ENCODE assay signal across 8 cellular contexts in genomic region chr17:18780991-18781718, GRCh38. TPM values are rescaled to one million over a fixed set of nuclear protein-coding genes. Genes with fewer than 3 reads are reported as not detected.
A peak's percentile ranks its signal among the peaks of the same experiment; 100 is the strongest.
DNase-seq lines count a peak whose midpoint lies in the region; ATAC-seq, FAIRE-seq and TF ChIP-seq lines count a peak whose summit lies in the region.
"Not testable (repeated sequence)": the region's sequence is repeated elsewhere in the genome, so short reads cannot be mapped to it uniquely, and the experiment has no call there.

Gene TVP23B, plus strand, starts transcription at chr17:18781183. Its CDS starts 111 bp downstream, at chr17:18781294.

- H3K36me3 ChIP-seq in SU-DHL-6 (ENCODE audit: low read length); pancreas; thyroid gland: not testable (repeated sequence)

- H3K9me3 Mint-ChIP-seq in activated naive CD8-positive, alpha-beta T cell treated with anti-CD3 and anti-CD28 coated beads, Interleukin-2, amount 10 ng/mL, durations not matched to agents 7 days and 5 days = not testable (repeated sequence)

- H3K27ac ChIP-seq in SU-DHL-6 (ENCODE audit: low read depth, low read length) = 0 out of 2 replicates have a peak within 1 kb of the TSS, but pooled peaks have one; percentile 32
- peak within 1 kb of the TSS; percentile 51 to 86 (median 68) for H3K27ac ChIP-seq in pancreas
- peak within 1 kb of the TSS; percentile 53 to 78 (median 74) for H3K27ac ChIP-seq in thyroid gland

- not testable (repeated sequence) for TF ChIP-seq CTCF in GM12875 (IDR thresholded peaks at IDR 0.05; ENCODE audit: borderline replicate concordance, insufficient read depth, low read depth, low read length); SU-DHL-6 (IDR thresholded peaks at IDR 0.05; ENCODE audit: insufficient read depth, low read length, poor library complexity, severe bottlenecking); pancreas (IDR thresholded peaks at IDR 0.05); thyroid gland (IDR thresholded peaks at IDR 0.05)

- peak within 1 kb of the TSS; percentile 56 for H3K4me3 ChIP-seq in GM12875 (ENCODE audit: low read depth, low read length)
- peak within 1 kb of the TSS; percentile 54 for H3K4me3 ChIP-seq in SU-DHL-6 (ENCODE audit: insufficient read depth, low read length, poor library complexity, severe bottlenecking)
- H3K4me3 ChIP-seq in pancreas = peak within 1 kb of the TSS; percentile 28 to 56 (median 44)
- H3K4me3 ChIP-seq in thyroid gland (replicated peaks in 1 of 3) = peak within 1 kb of the TSS; percentile 48 to 65 (median 49)

- POLR2A ChIA-PET in activated naive CD8-positive, alpha-beta T cell treated with anti-CD3 and anti-CD28 coated beads, Interleukin-2, amount 10 ng/mL, durations not matched to agents 7 days and 5 days (lab: Charles Lee) = not testable (repeated sequence)

- H3K27ac Mint-ChIP-seq in activated naive CD8-positive, alpha-beta T cell treated with anti-CD3 and anti-CD28 coated beads, Interleukin-2, amount 10 ng/mL, durations not matched to agents 7 days and 5 days = peak within 1 kb of the TSS; percentile 95

- H3K27me3 Mint-ChIP-seq in activated naive CD8-positive, alpha-beta T cell treated with anti-CD3 and anti-CD28 coated beads, Interleukin-2, amount 10 ng/mL, durations not matched to agents 7 days and 5 days = not testable (repeated sequence)

- H3K27me3 ChIP-seq in SU-DHL-6 (ENCODE audit: low read length); pancreas; thyroid gland: not testable (repeated sequence)

- not testable (repeated sequence) for H3K9me3 ChIP-seq in SU-DHL-6 (ENCODE audit: insufficient read depth, low read length); pancreas; thyroid gland

- H4K20me1 ChIP-seq in SU-DHL-6 (ENCODE audit: low read depth, low read length) = not testable (repeated sequence)

- H3K36me3 Mint-ChIP-seq in activated naive CD8-positive, alpha-beta T cell treated with anti-CD3 and anti-CD28 coated beads, Interleukin-2, amount 10 ng/mL, durations not matched to agents 7 days and 5 days = not testable (repeated sequence)

- FAIRE-seq in pancreas (lab: Jason Lieb, UNC) = not testable (repeated sequence)

- intact Hi-C loops in Right ventricle myocardium superior (cut with DNase I); pancreas (cut with DNase I); thyroid gland (cut with DNase I): not testable (repeated sequence)

- not testable (repeated sequence) for H3K9me2 ChIP-seq in SU-DHL-6 (replicated peaks; ENCODE audit: insufficient read depth, low read length)

- peak; percentile 83 to 94 (median 84) for DNase-seq in NCI-H1417 (lab: John Stamatoyannopoulos, UW)
- DNase-seq in activated naive CD8-positive, alpha-beta T cell treated with anti-CD3 and anti-CD28 coated beads, Interleukin-2, amount 10 ng/mL, durations not matched to agents 7 days and 5 days = peak; percentile 91
- peak; percentile 98 for DNase-seq in Right ventricle myocardium superior
- peak; percentile 96 to 99 (median 97) for DNase-seq in pancreas
- DNase-seq in thyroid gland = peak; percentile 99

- H2AFZ ChIP-seq in SU-DHL-6 (ENCODE audit: low read depth, low read length, severe bottlenecking) = peak within 1 kb of the TSS; percentile 80

- H3K4me3 Mint-ChIP-seq in activated naive CD8-positive, alpha-beta T cell treated with anti-CD3 and anti-CD28 coated beads, Interleukin-2, amount 10 ng/mL, durations not matched to agents 7 days and 5 days = peak within 1 kb of the TSS; percentile 92

- H3K79me2 ChIP-seq in SU-DHL-6 (ENCODE audit: insufficient read depth, low read length) = not testable (repeated sequence)

- WGBS in pancreas, 2 donors = 1% methylated on average over 35 to 53 of the region's 56 CpGs
- WGBS in thyroid gland, 2 donors = 0% methylated on average over 5 to 18 of the region's 56 CpGs

- ATAC-seq in HG02763 (IDR thresholded peaks at IDR 0.05; ENCODE audit: unreplicated experiment) (peak; percentile 97), Right ventricle myocardium superior (ENCODE audit: poor library complexity) (peak; percentile 100), pancreas (peak; percentile 98 to 99 (median 99))
- ATAC-seq in activated naive CD8-positive, alpha-beta T cell treated with anti-CD3 and anti-CD28 coated beads, Interleukin-2, amount 10 ng/mL, durations not matched to agents 7 days and 5 days (ENCODE audit: low read depth) = peak; percentile 99

- H3K4me1 ChIP-seq in pancreas = not testable (repeated sequence)
- H3K4me1 ChIP-seq in thyroid gland = peaks cover 9 to 16% of the 10 kb centered on the region in 2 donors

- not testable (repeated sequence) for H3F3A ChIP-seq in SU-DHL-6 (ENCODE audit: insufficient read depth)

- peak; percentile 44 to 91 for TF ChIP-seq POLR2A in thyroid gland (IDR thresholded peaks at IDR 0.05)

- H3K4me1 Mint-ChIP-seq in activated naive CD8-positive, alpha-beta T cell treated with anti-CD3 and anti-CD28 coated beads, Interleukin-2, amount 10 ng/mL, durations not matched to agents 7 days and 5 days = peaks cover 11% of the 10 kb centered on the region

- H3K9ac ChIP-seq in SU-DHL-6 (ENCODE audit: low read length) = peak within 1 kb of the TSS; percentile 65

- peak within 1 kb of the TSS; percentile 57 for H3K4me2 ChIP-seq in SU-DHL-6 (ENCODE audit: low read depth, low read length, poor library complexity, severe bottlenecking)

RNA-seq across cellular contexts. Expression of gene TVP23B, which starts in this region (rescaled TPM):
- total RNA-seq in activated naive CD8-positive, alpha-beta T cell treated with anti-CD3 and anti-CD28 coated beads, Interleukin-2, amount 10 ng/mL, durations not matched to agents 7 days and 5 days = 10 to 100 TPM; 31.1 to 33.0 TPM
- total RNA-seq in Right ventricle myocardium superior (23.6 TPM), pancreas (10 to 100 TPM; 16.8 to 26.3 (median 21.9) TPM), thyroid gland (10 to 100 TPM; 58.9 to 85.1 (median 68.3) TPM)
- polyA plus RNA-seq in pancreas = 10 to 100 TPM; 14.4 to 37.5 TPM

Comparison
In these comparisons a context has a peak if more than half of its experiments do, and no peak if none do; other contexts are left out.
1. Peak in every context shown above with its lines: DNase-seq, ATAC-seq, H3K4me3 ChIP-seq and H3K27ac ChIP-seq.